8 cellular contexts compared by ENCODE assay signal in genomic region chr1:227766015-227766634, GRCh38. TPM values are rescaled to one million over a fixed set of nuclear protein-coding genes. Genes with fewer than 3 reads are reported as not detected.
DNase-seq lines count a peak whose midpoint lies in the region; ATAC-seq and FAIRE-seq lines count a peak whose summit lies in the region.

No MANE protein-coding gene starts in this region.

- no peaks in the 10 kb centered on the region for H3K27me3 Mint-ChIP-seq in activated CD4-positive, alpha-beta memory T cell treated with anti-CD3 and anti-CD28 coated beads, Interleukin-2, amount 10 ng/mL, durations not matched to agents 7 days and 5 days
- no peaks in the 10 kb centered on the region for H3K27me3 Mint-ChIP-seq in stimulated activated naive B cell treated with anti-CD40 and anti-IgM and Interleukin-4, amounts not matched to agents 10 μg/mL and 1 μg/mL and 100 μg/mL, for 72 hours

- no peak for FAIRE-seq in frontal cortex (lab: Jason Lieb, UNC)

- POLR2A ChIA-PET in activated CD4-positive, alpha-beta memory T cell treated with anti-CD3 and anti-CD28 coated beads, Interleukin-2, amount 10 ng/mL, durations not matched to agents 7 days and 5 days (lab: Charles Lee), result interaction anchor here (0.7 to 2.0 kb wide), 16 partner anchors 8 to 344 kb away, joined by 3 to 9 read pairs (median 4); partner anchors contain the start of gene ARF1

- H3K4me3 Mint-ChIP-seq in activated CD4-positive, alpha-beta memory T cell treated with anti-CD3 and anti-CD28 coated beads, Interleukin-2, amount 10 ng/mL, durations not matched to agents 7 days and 5 days, result peak overlapping the region; percentile 66
- H3K4me3 Mint-ChIP-seq in stimulated activated naive B cell treated with anti-CD40 and anti-IgM and Interleukin-4, amounts not matched to agents 10 μg/mL and 1 μg/mL and 100 μg/mL, for 72 hours, result no peak overlapping the region

- DNase-seq in NCI-H1694 treated with DMSO at 0.1 percent for 48 hours (lab: John Stamatoyannopoulos, UW) (peak; percentile 50), head of caudate nucleus (peak in 33 of 42 donors; percentile 38 to 89 (median 62)), frontal cortex (ENCODE audit: low spot score in 2 of 2) (no peak)
- peak; percentile 94 for DNase-seq in activated CD4-positive, alpha-beta memory T cell treated with anti-CD3 and anti-CD28 coated beads, Interleukin-2, amount 10 ng/mL, durations not matched to agents 7 days and 5 days
- no peak for DNase-seq in stimulated activated naive B cell treated with anti-CD40 and anti-IgM and Interleukin-4, amounts not matched to agents 10 μg/mL and 1 μg/mL and 100 μg/mL, for 72 hours

- H3K27ac Mint-ChIP-seq in activated CD4-positive, alpha-beta memory T cell treated with anti-CD3 and anti-CD28 coated beads, Interleukin-2, amount 10 ng/mL, durations not matched to agents 7 days and 5 days, result peak overlapping the region; percentile 94
- peak overlapping the region; percentile 42 for H3K27ac Mint-ChIP-seq in stimulated activated naive B cell treated with anti-CD40 and anti-IgM and Interleukin-4, amounts not matched to agents 10 μg/mL and 1 μg/mL and 100 μg/mL, for 72 hours

- peaks cover 80% of the 10 kb centered on the region for H3K36me3 Mint-ChIP-seq in activated CD4-positive, alpha-beta memory T cell treated with anti-CD3 and anti-CD28 coated beads, Interleukin-2, amount 10 ng/mL, durations not matched to agents 7 days and 5 days (ENCODE audit: low read depth)
- peaks cover 42 to 66% of the 10 kb centered on the region in 2 donors for H3K36me3 Mint-ChIP-seq in stimulated activated naive B cell treated with anti-CD40 and anti-IgM and Interleukin-4, amounts not matched to agents 10 μg/mL and 1 μg/mL and 100 μg/mL, for 72 hours

- H3K9me3 Mint-ChIP-seq in activated CD4-positive, alpha-beta memory T cell treated with anti-CD3 and anti-CD28 coated beads, Interleukin-2, amount 10 ng/mL, durations not matched to agents 7 days and 5 days, result no peaks in the 10 kb centered on the region
- H3K9me3 Mint-ChIP-seq in stimulated activated naive B cell treated with anti-CD40 and anti-IgM and Interleukin-4, amounts not matched to agents 10 μg/mL and 1 μg/mL and 100 μg/mL, for 72 hours, result no peaks in the 10 kb centered on the region

- CTCF ChIA-PET in activated CD4-positive, alpha-beta memory T cell treated with anti-CD3 and anti-CD28 coated beads, Interleukin-2, amount 10 ng/mL, durations not matched to agents 7 days and 5 days (lab: Charles Lee), result interaction anchor here (0.6 to 6.1 kb wide), 10 partner anchors 8 to 1356 kb away, joined by 3 to 34 read pairs (median 4); partner anchors contain the start of gene IBA57

- intact Hi-C loops in head of caudate nucleus (cut with DNase I), result no loop called here

- H3K4me1 Mint-ChIP-seq in activated CD4-positive, alpha-beta memory T cell treated with anti-CD3 and anti-CD28 coated beads, Interleukin-2, amount 10 ng/mL, durations not matched to agents 7 days and 5 days, result peaks cover 76% of the 10 kb centered on the region
- H3K4me1 Mint-ChIP-seq in stimulated activated naive B cell treated with anti-CD40 and anti-IgM and Interleukin-4, amounts not matched to agents 10 μg/mL and 1 μg/mL and 100 μg/mL, for 72 hours, result peaks cover 19 to 31% of the 10 kb centered on the region in 2 donors

- ATAC-seq in GM19395 (IDR thresholded peaks at IDR 0.05; ENCODE audit: unreplicated experiment) (peak; percentile 54), GM18519 (IDR thresholded peaks at IDR 0.05; ENCODE audit: low FRiP score, unreplicated experiment) (no peak), GM21737 (IDR thresholded peaks at IDR 0.05; ENCODE audit: unreplicated experiment) (no peak)
- peak; percentile 70 to 71 for ATAC-seq in stimulated activated naive B cell treated with anti-CD40 and anti-IgM and Interleukin-4, amounts not matched to agents 10 μg/mL and 1 μg/mL and 100 μg/mL, for 72 hours (replicated peaks)

RNA-seq across cellular contexts. Expression of gene SNAP47, which starts 30.9 kb away (rescaled TPM):
- total RNA-seq in activated CD4-positive, alpha-beta memory T cell treated with anti-CD3 and anti-CD28 coated beads, Interleukin-2, amount 10 ng/mL, durations not matched to agents 7 days and 5 days, result 10 to 100 TPM; 55.3 to 59.4 TPM
- total RNA-seq in frontal cortex, result 70.5 TPM

RNA-seq across cellular contexts. Expression of gene JMJD4, which starts 31.0 kb away (rescaled TPM):
- total RNA-seq in activated CD4-positive, alpha-beta memory T cell treated with anti-CD3 and anti-CD28 coated beads, Interleukin-2, amount 10 ng/mL, durations not matched to agents 7 days and 5 days, result 10 to 100 TPM; 23.7 to 25.0 TPM
- 15.9 TPM for total RNA-seq in frontal cortex

RNA-seq across cellular contexts. Expression of gene PRSS38, which starts 49.4 kb away (rescaled TPM):
- not detected for total RNA-seq in activated CD4-positive, alpha-beta memory T cell treated with anti-CD3 and anti-CD28 coated beads, Interleukin-2, amount 10 ng/mL, durations not matched to agents 7 days and 5 days
- total RNA-seq in frontal cortex, result not detected

Comparison
In these comparisons a context has a peak if more than half of its experiments do, and no peak if none do; other contexts are left out.
1. ATAC-seq: peak in GM19395 (single experiment) and stimulated activated naive B cell treated with anti-CD40 and anti-IgM and Interleukin-4, amounts not matched to agents 10 μg/mL and 1 μg/mL and 100 μg/mL, for 72 hours (2 of 2); none in GM18519 (single experiment) and GM21737 (single experiment).
2. DNase-seq: peak in NCI-H1694 treated with DMSO at 0.1 percent for 48 hours (single experiment), activated CD4-positive, alpha-beta memory T cell treated with anti-CD3 and anti-CD28 coated beads, Interleukin-2, amount 10 ng/mL, durations not matched to agents 7 days and 5 days (single experiment) and head of caudate nucleus (33 of 42); none in stimulated activated naive B cell treated with anti-CD40 and anti-IgM and Interleukin-4, amounts not matched to agents 10 μg/mL and 1 μg/mL and 100 μg/mL, for 72 hours (single experiment) and frontal cortex (0 of 2).